Comparison of ENCODE assay signal across 10 cellular contexts in genomic region chr9:16039103-16039987, GRCh38.
DNase-seq lines count a peak whose midpoint lies in the region; ATAC-seq and TF ChIP-seq lines count a peak whose summit lies in the region.
"Had no signal": no experiment of that assay in that cellular context is flagged by ENCODE, and none has a peak within 500 bp of the region (broad histone marks: within the 10 kb centered on the region; RNA-seq: fewer than 3 reads in every experiment).

No MANE protein-coding gene starts in this region.

- H3K4me1 ChIP-seq in osteoblast (ENCODE audit: insufficient read depth, low read length) (peaks cover 18% of the 10 kb centered on the region), mammary epithelial cell (ENCODE audit: insufficient read depth, low read length) (no peaks in the 10 kb centered on the region)

- ATAC-seq in GM19372 (IDR thresholded peaks at IDR 0.05; ENCODE audit: low read depth, unreplicated experiment) (peak; percentile 49), HG02678 (IDR thresholded peaks at IDR 0.05; ENCODE audit: unreplicated experiment) (no peak)

- dilution Hi-C loops in mammary epithelial cell (cut with HindIII; ENCODE audit: low sequenced_read_pairs): no loop called here

- intact Hi-C loops in mammary epithelial cell (cut with micrococcal nuclease): loop anchor here (10.0 kb wide), 3 partner anchors 95 to 685 kb away; no protein-coding TSS in a partner anchor

- no peaks in the 10 kb centered on the region for H3K9me3 ChIP-seq in osteoblast (ENCODE audit: low read depth, low read length)
- H3K9me3 ChIP-seq in mammary epithelial cell (replicated peaks; ENCODE audit: insufficient read depth, low read length): no peaks in the 10 kb centered on the region

- no peak overlapping the region for H3K9ac ChIP-seq in mammary epithelial cell (ENCODE audit: insufficient read depth, low read length)

- H3K4me2 ChIP-seq in osteoblast (ENCODE audit: insufficient read depth, low read length): no peak overlapping the region
- no peak overlapping the region for H3K4me2 ChIP-seq in mammary epithelial cell (ENCODE audit: insufficient read depth, low read depth, low read length)

- CTCF ChIA-PET in mammary epithelial cell (lab: Charles Lee; ENCODE audit: low non-redundant PET): no interaction called here

- BruUV-seq in mammary epithelial cell (replicated peaks; lab: Mats Ljungman, UMichigan): no TSS peak

- H4K20me1 ChIP-seq in osteoblast (ENCODE audit: insufficient read depth, low read length) (no peaks in the 10 kb centered on the region), mammary epithelial cell (ENCODE audit: insufficient read depth, low read length) (no peaks in the 10 kb centered on the region)

- in situ Hi-C loops in mammary epithelial cell (cut with MboI; ENCODE audit: low sequenced_read_pairs in 2 of 2): no loop called here

- no peak overlapping the region for H3K4me3 ChIP-seq in osteoblast (ENCODE audit: insufficient read depth, low read length)
- H3K4me3 ChIP-seq in mammary epithelial cell (replicated peaks in 1 of 3; ENCODE audit: insufficient read depth in 1 of 3, low read depth in 2 of 3, low read length in 3 of 3): no peak overlapping the region
- H3K4me3 ChIP-seq: lung had no signal

- no peak overlapping the region for H3K27ac ChIP-seq in osteoblast (ENCODE audit: low read depth, low read length)
- no peak overlapping the region for H3K27ac ChIP-seq in mammary epithelial cell (ENCODE audit: insufficient read depth, low read depth, low read length)

- 69% methylated on average over 12 of the region's 12 CpGs for WGBS in mammary epithelial cell (ENCODE audit: low coverage, missing lambda C conversion rate)

- H3K36me3 ChIP-seq in osteoblast (ENCODE audit: insufficient read depth, low read length): no peaks in the 10 kb centered on the region
- no peaks in the 10 kb centered on the region for H3K36me3 ChIP-seq in mammary epithelial cell (ENCODE audit: insufficient read depth, low read length)

- peak; percentile 40 for TF ChIP-seq RAD21 in Ishikawa (IDR thresholded peaks at IDR 0.05; ENCODE audit: low read depth)

- H3K79me2 ChIP-seq in osteoblast (ENCODE audit: insufficient read depth, low read length) (no peaks in the 10 kb centered on the region), mammary epithelial cell (ENCODE audit: insufficient read depth, low read length) (no peaks in the 10 kb centered on the region)

- no peaks in the 10 kb centered on the region for H3K27me3 ChIP-seq in osteoblast (ENCODE audit: insufficient read depth, low read length)
- H3K27me3 ChIP-seq in mammary epithelial cell (ENCODE audit: insufficient read depth, low read length): no peaks in the 10 kb centered on the region

- TF ChIP-seq CTCF in osteoblast (IDR thresholded peaks at IDR 0.05; ENCODE audit: extremely low read depth, low read depth, low read length) (peak; percentile 41), mammary epithelial cell (conservative IDR thresholded peaks at IDR 0.05 in 1 of 2, IDR thresholded peaks at IDR 0.05 in 1 of 2; ENCODE audit: extremely low read depth in 1 of 2, insufficient read depth in 1 of 2, low read depth in 1 of 2, low read length in 2 of 2) (no peak)

- H2AFZ ChIP-seq in osteoblast (ENCODE audit: low read length): peak overlapping the region; percentile 4
- no peak overlapping the region for H2AFZ ChIP-seq in mammary epithelial cell (ENCODE audit: low read depth, low read length)

- TF ChIP-seq EP300 in Ishikawa (IDR thresholded peaks at IDR 0.05; ENCODE audit: borderline replicate concordance): no peak; the same call in 1 of the 2 replicates

- DNase-seq in dermis blood vessel endothelial cell (peak; percentile 29), osteoblast (ENCODE audit: insufficient read length, low spot score, missing footprints) (no peak), activated gamma-delta T cell treated with Interleukin-2 at 50 U/mL for 16 hours (no peak), mammary epithelial cell (no peak), NCI-H2081 (lab: John Stamatoyannopoulos, UW) (no peak)
- DNase-seq: activated naive CD8-positive, alpha-beta T cell treated with anti-CD3 and anti-CD28 coated beads, Interleukin-2, amount 10 ng/mL, durations not matched to agents 7 days and 5 days had no signal

TF ChIP-seq in Ishikawa, 13 proteins besides CTCF, POLR2A, EP300 and RAD21:
- TF ChIP-seq TEAD4 (IDR thresholded peaks at IDR 0.05): no peak
- peak; percentile 75 for TF ChIP-seq YY1 (IDR thresholded peaks at IDR 0.05; ENCODE audit: low read depth)
TF ChIP-seq in Ishikawa: peak in this region for 1.
